Comparison of ENCODE assay signal across 1 cellular context in the genomic region with DNA sequence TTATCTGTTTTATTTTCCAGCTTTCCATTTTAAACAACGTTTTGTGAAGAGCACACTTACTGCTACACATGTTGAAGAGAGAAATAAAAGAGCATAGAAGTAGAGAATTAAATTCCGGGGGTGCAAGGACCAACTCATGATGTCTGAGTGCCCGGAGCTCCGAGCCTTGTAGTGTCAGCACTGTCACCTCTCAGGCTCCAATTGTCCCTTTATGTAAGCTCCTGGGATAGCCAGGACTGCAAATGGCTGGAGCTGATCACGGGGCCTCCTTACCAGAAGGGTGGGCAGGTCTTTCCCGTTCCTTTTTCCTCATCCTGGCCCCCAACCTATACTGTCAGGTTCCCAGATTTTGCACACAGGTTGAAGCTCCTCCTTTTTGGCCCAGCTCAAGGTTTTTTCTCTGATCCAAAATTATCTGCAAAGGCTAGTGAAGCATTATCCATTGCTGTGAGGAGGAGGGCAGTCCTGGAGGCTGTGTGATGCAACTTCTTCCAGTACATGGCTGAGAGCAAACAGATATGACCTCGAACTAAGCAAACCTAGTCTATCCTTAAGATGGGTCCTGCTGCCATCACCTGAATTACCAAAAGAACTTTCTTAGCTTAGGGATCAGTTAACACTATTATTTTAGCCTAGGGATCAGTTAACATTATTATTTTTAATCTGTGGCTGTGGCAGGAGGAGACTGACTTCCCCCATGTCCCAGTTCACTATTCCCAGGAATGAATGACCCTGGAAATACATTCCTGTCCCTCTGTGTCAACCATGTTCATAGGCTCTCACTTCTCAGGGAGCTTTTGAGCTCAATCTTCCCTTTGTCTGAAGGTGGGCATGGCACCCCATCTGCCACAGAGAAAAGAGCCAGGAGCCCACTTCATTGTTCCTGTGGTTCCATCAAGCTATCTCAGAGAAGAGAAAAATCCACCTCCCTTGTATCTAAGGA.
A peak's percentile ranks its signal among the peaks of the same experiment; 100 is the strongest.
TF ChIP-seq lines count a peak whose summit lies in the region.

Gene FGG (minus strand): TSS at position 185 of the 943 bp plus-strand sequence. CDS start 47 bp downstream, at position 138.

TF ChIP-seq in HepG2, 621 proteins besides CTCF, POLR2A, EP300 and RAD21 (continued from another document and continues in another):
- TF ChIP-seq, protein P1, sequence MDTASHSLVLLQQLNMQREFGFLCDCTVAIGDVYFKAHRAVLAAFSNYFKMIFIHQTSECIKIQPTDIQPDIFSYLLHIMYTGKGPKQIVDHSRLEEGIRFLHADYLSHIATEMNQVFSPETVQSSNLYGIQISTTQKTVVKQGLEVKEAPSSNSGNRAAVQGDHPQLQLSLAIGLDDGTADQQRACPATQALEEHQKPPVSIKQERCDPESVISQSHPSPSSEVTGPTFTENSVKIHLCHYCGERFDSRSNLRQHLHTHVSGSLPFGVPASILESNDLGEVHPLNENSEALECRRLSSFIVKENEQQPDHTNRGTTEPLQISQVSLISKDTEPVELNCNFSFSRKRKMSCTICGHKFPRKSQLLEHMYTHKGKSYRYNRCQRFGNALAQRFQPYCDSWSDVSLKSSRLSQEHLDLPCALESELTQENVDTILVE (CRISPR knock-in tag; IDR thresholded peaks at IDR 0.05) = peak; percentile 16; the same call in 1 of the 2 replicates
- TF ChIP-seq SRSF4 (IDR thresholded peaks at IDR 0.05; ENCODE audit: low read depth, low read length, poor library complexity, severe bottlenecking) (no peak), MAFG (CRISPR knock-in tag; IDR thresholded peaks at IDR 0.05) (no peak), ZNF556 (CRISPR knock-in tag; IDR thresholded peaks at IDR 0.05; ENCODE audit: borderline replicate concordance) (peak; percentile 26; the same call in 1 of the 2 replicates), MAF1 (CRISPR knock-in tag; IDR thresholded peaks at IDR 0.05; ENCODE audit: borderline replicate concordance) (peak; percentile 31; the same call in 1 of the 2 replicates), ELF1 (CRISPR knock-in tag; IDR thresholded peaks at IDR 0.05) (no peak), MTA3 (CRISPR knock-in tag; IDR thresholded peaks at IDR 0.05) (no peak), ZNF274 (CRISPR knock-in tag; IDR thresholded peaks at IDR 0.05) (no peak), SRY (CRISPR knock-in tag; IDR thresholded peaks at IDR 0.05) (no peak), MED13 (CRISPR knock-in tag; IDR thresholded peaks at IDR 0.05) (peak; percentile 91), ZNF230 (CRISPR knock-in tag; IDR thresholded peaks at IDR 0.05) (no peak), KLF12 (CRISPR knock-in tag; IDR thresholded peaks at IDR 0.05; ENCODE audit: borderline replicate concordance) (no peak), FOXA1 (IDR thresholded peaks at IDR 0.05) (no peak), FOXA1 (CRISPR knock-in tag; IDR thresholded peaks at IDR 0.05) (peak; percentile 69), ZNF609 (CRISPR knock-in tag; IDR thresholded peaks at IDR 0.05; ENCODE audit: borderline replicate concordance) (peak; percentile 78; the same call in 1 of the 2 replicates), PAF1 (CRISPR knock-in tag; IDR thresholded peaks at IDR 0.05) (no peak; the same call in 1 of the 2 replicates), FOSL1 (CRISPR knock-in tag; IDR thresholded peaks at IDR 0.05; ENCODE audit: borderline replicate concordance) (no peak), ZNF382 (CRISPR knock-in tag; IDR thresholded peaks at IDR 0.05; ENCODE audit: borderline replicate concordance) (no peak), ZNF883 (CRISPR knock-in tag; IDR thresholded peaks at IDR 0.05; ENCODE audit: not compliant biosample characterization) (no peak), CREB1 (IDR thresholded peaks at IDR 0.05) (no peak), CREB1 (CRISPR knock-in tag; IDR thresholded peaks at IDR 0.05) (peak; percentile 68; the same call in 1 of the 2 replicates), NR3C1 (CRISPR knock-in tag; IDR thresholded peaks at IDR 0.05) (no peak), NFAT5 (CRISPR knock-in tag; IDR thresholded peaks at IDR 0.05) (no peak), GABPA (IDR thresholded peaks at IDR 0.05; ENCODE audit: low read depth, low read length) (no peak), GABPA (CRISPR knock-in tag; IDR thresholded peaks at IDR 0.05; ENCODE audit: low read depth) (0 out of 2 replicates have a peak, but pooled peaks have one; percentile 22), ZNF510 (CRISPR knock-in tag; IDR thresholded peaks at IDR 0.05; ENCODE audit: low read depth) (no peak), ZNF337 (CRISPR knock-in tag; IDR thresholded peaks at IDR 0.05; ENCODE audit: borderline replicate concordance, low read depth) (no peak), SP140L (CRISPR knock-in tag; IDR thresholded peaks at IDR 0.05; ENCODE audit: borderline replicate concordance) (no peak), U2AF2 (IDR thresholded peaks at IDR 0.05; ENCODE audit: low read depth, low read length) (no peak), ZBTB33 (CRISPR knock-in tag; IDR thresholded peaks at IDR 0.05) (no peak), HNRNPH1 (optimal IDR thresholded peaks at IDR 0.05; ENCODE audit: low read depth, low read length) (no peak), CENPX (CRISPR knock-in tag; IDR thresholded peaks at IDR 0.05) (no peak), STAG1 (CRISPR knock-in tag; IDR thresholded peaks at IDR 0.05) (no peak), MBNL3 (CRISPR knock-in tag; conservative IDR thresholded peaks at IDR 0.05) (no peak), HMG20B (CRISPR knock-in tag; conservative IDR thresholded peaks at IDR 0.05) (no peak), NCOA5 (CRISPR knock-in tag; IDR thresholded peaks at IDR 0.05) (no peak), ERF (CRISPR knock-in tag; IDR thresholded peaks at IDR 0.05) (0 out of 2 replicates have a peak, but pooled peaks have one; percentile 17), ZNF709 (CRISPR knock-in tag; IDR thresholded peaks at IDR 0.05) (no peak), ZNF572 (CRISPR knock-in tag; IDR thresholded peaks at IDR 0.05) (no peak), ZSCAN9 (CRISPR knock-in tag; IDR thresholded peaks at IDR 0.05; ENCODE audit: borderline replicate concordance) (no peak; the same call in 1 of the 2 replicates), NKX3-1 (CRISPR knock-in tag; IDR thresholded peaks at IDR 0.05) (no peak), IRX3 (CRISPR knock-in tag; IDR thresholded peaks at IDR 0.05; ENCODE audit: borderline replicate concordance, low read depth) (0 out of 2 replicates have a peak, but pooled peaks have one; percentile 8), EHMT2 (IDR thresholded peaks at IDR 0.05; ENCODE audit: borderline replicate concordance, low read depth, low read length) (peak; percentile 56; the same call in 1 of the 2 replicates), RFXANK (CRISPR knock-in tag; IDR thresholded peaks at IDR 0.05) (no peak), HOXA7 (CRISPR knock-in tag; IDR thresholded peaks at IDR 0.05) (no peak), RXRA (CRISPR knock-in tag; IDR thresholded peaks at IDR 0.05) (peak; percentile 71; the same call in 1 of the 2 replicates)
- TF ChIP-seq, protein P2, sequence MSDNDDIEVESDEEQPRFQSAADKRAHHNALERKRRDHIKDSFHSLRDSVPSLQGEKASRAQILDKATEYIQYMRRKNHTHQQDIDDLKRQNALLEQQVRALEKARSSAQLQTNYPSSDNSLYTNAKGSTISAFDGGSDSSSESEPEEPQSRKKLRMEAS (IDR thresholded peaks at IDR 0.05) = no peak
- TF ChIP-seq, protein P3, sequence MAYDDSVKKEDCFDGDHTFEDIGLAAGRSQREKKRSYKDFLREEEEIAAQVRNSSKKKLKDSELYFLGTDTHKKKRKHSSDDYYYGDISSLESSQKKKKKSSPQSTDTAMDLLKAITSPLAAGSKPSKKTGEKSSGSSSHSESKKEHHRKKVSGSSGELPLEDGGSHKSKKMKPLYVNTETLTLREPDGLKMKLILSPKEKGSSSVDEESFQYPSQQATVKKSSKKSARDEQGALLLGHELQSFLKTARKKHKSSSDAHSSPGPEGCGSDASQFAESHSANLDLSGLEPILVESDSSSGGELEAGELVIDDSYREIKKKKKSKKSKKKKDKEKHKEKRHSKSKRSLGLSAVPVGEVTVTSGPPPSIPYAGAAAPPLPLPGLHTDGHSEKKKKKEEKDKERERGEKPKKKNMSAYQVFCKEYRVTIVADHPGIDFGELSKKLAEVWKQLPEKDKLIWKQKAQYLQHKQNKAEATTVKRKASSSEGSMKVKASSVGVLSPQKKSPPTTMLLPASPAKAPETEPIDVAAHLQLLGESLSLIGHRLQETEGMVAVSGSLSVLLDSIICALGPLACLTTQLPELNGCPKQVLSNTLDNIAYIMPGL (CRISPR knock-in tag; IDR thresholded peaks at IDR 0.05; ENCODE audit: borderline replicate concordance in 1 of 2, low read depth in 1 of 2) = peak in 1 of 2 experiments; percentile 20; a peak in 2 of 4 replicates
- TF ChIP-seq, protein P4, sequence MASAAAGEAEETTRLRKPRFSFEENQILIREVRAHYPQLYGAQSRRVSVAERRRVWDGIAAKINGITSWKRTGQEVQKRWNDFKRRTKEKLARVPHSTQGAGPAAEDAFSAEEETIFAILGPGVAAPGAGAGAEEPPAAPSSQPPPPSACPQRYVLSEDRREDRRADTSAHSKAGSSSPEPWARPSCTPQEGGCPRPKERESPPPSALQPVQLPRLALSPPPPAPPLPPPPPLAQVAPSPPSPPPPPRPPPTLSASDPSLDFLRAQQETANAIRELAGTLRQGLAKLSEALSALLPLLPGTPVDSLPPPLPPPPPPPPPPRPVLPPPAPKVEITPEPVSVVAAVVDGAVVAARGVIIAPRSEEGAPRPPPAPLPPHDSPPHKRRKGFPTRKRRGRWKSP (CRISPR knock-in tag; IDR thresholded peaks at IDR 0.05) = 0 out of 2 replicates have a peak, but pooled peaks have one; percentile 53
